8 cellular contexts compared by ENCODE assay signal in genomic region chr3:193240436-193240849, GRCh38. TPM values are rescaled to one million over a fixed set of nuclear protein-coding genes. Genes with fewer than 3 reads are reported as not detected.
DNase-seq lines count a peak whose midpoint lies in the region; ATAC-seq and TF ChIP-seq lines count a peak whose summit lies in the region.

No MANE protein-coding gene starts in this region.

- no peaks in the 10 kb centered on the region for H3K4me1 ChIP-seq in foreskin keratinocyte

- ATAC-seq in GM18907 (IDR thresholded peaks at IDR 0.05; ENCODE audit: unreplicated experiment) (peak; percentile 19), foreskin keratinocyte (peak; percentile 47), GM18873 (IDR thresholded peaks at IDR 0.05; ENCODE audit: low FRiP score, unreplicated experiment) (no peak), GM19324 (IDR thresholded peaks at IDR 0.05; ENCODE audit: low FRiP score, unreplicated experiment) (no peak), HG02610 (IDR thresholded peaks at IDR 0.05; ENCODE audit: unreplicated experiment) (no peak)

- peaks cover 20% of the 10 kb centered on the region for H3K27me3 Mint-ChIP-seq in progenitor cell of endocrine pancreas

- no peak overlapping the region for H3K27ac ChIP-seq in foreskin keratinocyte

- DNase-seq in SW480 (ENCODE audit: low spot score) (peak; percentile 51), foreskin keratinocyte (no peak), progenitor cell of endocrine pancreas (ENCODE audit: low spot score, unreplicated experiment) (no peak), posterior vena cava (ENCODE audit: low spot score) (no peak)

- intact Hi-C loops in posterior vena cava (cut with DNase I), result no loop called here

- peak overlapping the region; percentile 83 for H3K4me3 Mint-ChIP-seq in progenitor cell of endocrine pancreas (ENCODE audit: low read depth)

- H3K27ac Mint-ChIP-seq in progenitor cell of endocrine pancreas, result peak overlapping the region; percentile 93

- H3K4me1 Mint-ChIP-seq in progenitor cell of endocrine pancreas (ENCODE audit: low read depth), result peaks cover 2% of the 10 kb centered on the region

- no peaks in the 10 kb centered on the region for H3K9me3 Mint-ChIP-seq in progenitor cell of endocrine pancreas (ENCODE audit: low read depth)

- peaks cover 19% of the 10 kb centered on the region for H3K27me3 ChIP-seq in foreskin keratinocyte

- no peak for TF ChIP-seq CTCF in foreskin keratinocyte (conservative IDR thresholded peaks at IDR 0.05)
- TF ChIP-seq CTCF in progenitor cell of endocrine pancreas (IDR thresholded peaks at IDR 0.05; ENCODE audit: unreplicated experiment), result no peak

- H3K36me3 Mint-ChIP-seq in progenitor cell of endocrine pancreas (ENCODE audit: insufficient read depth), result no peaks in the 10 kb centered on the region

RNA-seq across cellular contexts. Expression of gene PLAAT1, which starts 0.6 kb away (rescaled TPM):
- total RNA-seq in foreskin keratinocyte (0.14 and 0.21 TPM in 2 replicates), progenitor cell of endocrine pancreas (2.1 and 2.2 TPM in 2 replicates), posterior vena cava (1 to 10 TPM in 1 of 2 donors, under 1 TPM in 1; 0.65 to 3.7 TPM)
- 0.17 and 0.30 TPM in 2 replicates for polyA plus RNA-seq in foreskin keratinocyte

Comparison
In these comparisons a context has a peak if more than half of its experiments do, and no peak if none do; other contexts are left out.
1. ATAC-seq: peak in GM18907 (single experiment) and foreskin keratinocyte (single experiment); none in GM18873 (single experiment), GM19324 (single experiment) and HG02610 (single experiment).